ENCODE assay signal across 8 cellular contexts in the genomic region with DNA sequence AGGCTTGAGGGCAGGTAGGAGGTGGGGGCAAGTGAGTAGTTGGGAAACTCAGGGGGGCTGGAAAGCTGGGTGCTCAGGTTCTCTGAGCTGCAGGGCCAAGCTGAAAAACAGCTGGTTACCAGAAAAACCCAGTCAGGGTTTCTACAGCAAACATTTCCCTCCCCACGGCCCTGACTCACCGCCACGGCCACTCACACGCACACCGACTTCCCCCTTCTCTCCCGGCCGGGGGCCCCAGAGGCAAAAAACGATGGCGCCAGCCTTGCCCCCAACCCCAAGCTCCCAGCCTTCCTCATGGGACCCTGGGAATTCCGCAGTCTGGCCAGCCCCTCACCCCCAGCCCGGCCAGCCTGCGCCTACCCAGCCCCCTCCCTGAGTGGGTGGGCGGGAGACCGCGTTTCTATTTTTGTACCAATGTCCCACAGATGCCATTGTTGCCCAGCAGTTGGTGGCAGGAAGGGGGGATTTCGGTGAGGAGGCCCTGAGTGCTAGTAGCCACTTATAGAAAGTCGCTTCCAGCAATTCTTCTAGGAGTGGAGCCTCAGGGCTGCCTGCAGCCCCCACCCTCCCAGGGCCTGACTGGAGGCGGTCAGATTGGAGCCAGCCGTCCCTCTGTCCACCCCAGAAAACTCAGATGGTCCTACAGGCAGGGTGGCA. TPM values are rescaled to one million over a fixed set of nuclear protein-coding genes. Genes with fewer than 3 reads are reported as not detected.
DNase-seq lines count a peak whose midpoint lies in the region; ATAC-seq and TF ChIP-seq lines count a peak whose summit lies in the region.

No MANE protein-coding gene starts in this region.

- H3K9me3 ChIP-seq in IMR-90 (ENCODE audit: control insufficient read depth, insufficient read depth, low read length) (no peaks in the 10 kb centered on the region), adipocyte (ENCODE audit: control insufficient read depth, low read length) (no peaks in the 10 kb centered on the region)

- peak overlapping the region; percentile 88 for H2BK5ac ChIP-seq in IMR-90 (ENCODE audit: low read depth, low read length, poor library complexity, severe bottlenecking)

- peak overlapping the region; percentile 82 for H2AFZ ChIP-seq in IMR-90 (replicated peaks; ENCODE audit: low read length, poor library complexity)

- H3K36me3 ChIP-seq in IMR-90 (ENCODE audit: control insufficient read depth, insufficient read depth, low read length) (peaks cover 5% of the 10 kb centered on the region; the same call in 1 of the 2 replicates), adipocyte (ENCODE audit: control insufficient read depth, insufficient read depth, low read length, severe bottlenecking) (peaks cover 17% of the 10 kb centered on the region)

- H3K4me1 Mint-ChIP-seq in stimulated activated memory B cell treated with anti-CD40 and anti-IgM and Interleukin-4, amounts not matched to agents 10 μg/mL and 1 μg/mL and 100 μg/mL, for 72 hours, result peaks cover 29% of the 10 kb centered on the region

- H3K4me1 ChIP-seq in IMR-90 (ENCODE audit: control insufficient read depth, insufficient read depth, low read length) (peaks cover 38% of the 10 kb centered on the region), adipocyte (ENCODE audit: control insufficient read depth, insufficient read depth, low read length) (peaks cover 77% of the 10 kb centered on the region)

- CTCF ChIA-PET in IMR-90 (lab: Yijun Ruan, JAX), result no interaction called here

- peak overlapping the region; percentile 85 for H4K91ac ChIP-seq in IMR-90 (ENCODE audit: insufficient read depth, low read depth, low read length)

- no peak for TF ChIP-seq POLR2A in IMR-90 (IDR thresholded peaks at IDR 0.05; ENCODE audit: low read depth, low read length)

- peak overlapping the region; percentile 92 for H2BK20ac ChIP-seq in IMR-90 (ENCODE audit: low read depth, low read length)

- H3K4me2 ChIP-seq in IMR-90 (ENCODE audit: low read depth, low read length), result peak overlapping the region; percentile 66

- peak overlapping the region; percentile 98 for H2AK5ac ChIP-seq in IMR-90 (ENCODE audit: low read depth, low read length)

- H3K9ac ChIP-seq in IMR-90 (ENCODE audit: low read depth, low read length) (peak overlapping the region; percentile 65), adipocyte (ENCODE audit: low read length) (peak overlapping the region; percentile 94)

- intact Hi-C loops in IMR-90 (cut with micrococcal nuclease), result loop anchor here (5.0 kb wide), 1 partner anchor 81 kb away; a partner anchor contains a TSS

- POLR2A ChIA-PET in IMR-90 (lab: Charles Lee; ENCODE audit: unreplicated experiment), result interaction anchor here (0.6 kb wide), 1 partner anchor 572 kb away, joined by 3 read pairs; no protein-coding TSS in a partner anchor

- peak overlapping the region; percentile 88; the same call in 1 of the 3 replicates for H2BK15ac ChIP-seq in IMR-90 (ENCODE audit: low read depth, low read length)

- peak overlapping the region; percentile 96 for H2BK120ac ChIP-seq in IMR-90 (ENCODE audit: low read depth, low read length)

- peak overlapping the region; percentile 90 for H2AK9ac ChIP-seq in IMR-90 (replicated peaks; ENCODE audit: low read depth, low read length, poor library complexity)

- in situ Hi-C loops in IMR-90 (cut with MboI; ENCODE audit: low sequenced_read_pairs), result no loop called here

- H3K14ac ChIP-seq in IMR-90 (replicated peaks; ENCODE audit: low read depth, low read length), result peak overlapping the region; percentile 91

- H3K23ac ChIP-seq in IMR-90 (ENCODE audit: low read depth, low read length), result peak overlapping the region; percentile 95

- H4K20me1 ChIP-seq in IMR-90 (ENCODE audit: insufficient read depth, low read length), result no peaks in the 10 kb centered on the region; the same call in 1 of the 2 replicates

- H3K18ac ChIP-seq in IMR-90 (ENCODE audit: low read depth, low read length), result peak overlapping the region; percentile 85

- DNase-seq in IMR-90 (peak; percentile 81), adipocyte (ENCODE audit: low read depth) (peak; percentile 91), iris pigment epithelial cell (ENCODE audit: low read depth) (peak; percentile 79), NK-92 (lab: John Stamatoyannopoulos, UW; ENCODE audit: unreplicated experiment) (no peak), NCI-H524 treated with DMSO at 0.1 percent for 48 hours (lab: John Stamatoyannopoulos, UW) (no peak)

- peaks cover 33% of the 10 kb centered on the region for H3K9me1 ChIP-seq in IMR-90 (ENCODE audit: insufficient read depth, low read length)

- H4K8ac ChIP-seq in IMR-90 (ENCODE audit: low read depth in 2 of 2, low read length in 2 of 2), result peak overlapping the region; percentile 72 to 92

- peak; percentile 41 for ATAC-seq in IMR-90 (ENCODE audit: low read depth)
- ATAC-seq in stimulated activated memory B cell treated with anti-CD40 and anti-IgM and Interleukin-4, amounts not matched to agents 10 μg/mL and 1 μg/mL and 100 μg/mL, for 72 hours, result peak; percentile 74
- ATAC-seq in HG03045 (IDR thresholded peaks at IDR 0.05; ENCODE audit: unreplicated experiment), result no peak
- ATAC-seq in GM18873 (IDR thresholded peaks at IDR 0.05; ENCODE audit: low FRiP score, unreplicated experiment), result no peak

- no peaks in the 10 kb centered on the region for H3K36me3 Mint-ChIP-seq in stimulated activated memory B cell treated with anti-CD40 and anti-IgM and Interleukin-4, amounts not matched to agents 10 μg/mL and 1 μg/mL and 100 μg/mL, for 72 hours

- dilution Hi-C loops in IMR-90 (cut with HindIII; ENCODE audit: low sequenced_read_pairs, unreplicated experiment), result no loop called here

- H3K4ac ChIP-seq in IMR-90 (ENCODE audit: low read depth, low read length), result peak overlapping the region; percentile 90

- H3K79me1 ChIP-seq in IMR-90 (ENCODE audit: low read depth in 1 of 2, low read length in 2 of 2), result peaks cover 24 to 65% of the 10 kb centered on the region in 2 experiments

- H3K56ac ChIP-seq in IMR-90 (ENCODE audit: extremely low read depth, insufficient read depth, low read length), result peak overlapping the region; percentile 65

- TF ChIP-seq RAD21 in IMR-90 (IDR thresholded peaks at IDR 0.05; ENCODE audit: low read length), result no peak; the same call in 1 of the 2 replicates

- BruUV-seq in IMR-90 (replicated peaks; lab: Mats Ljungman, UMichigan), result no TSS peak

- no peak overlapping the region for H3K4me3 Mint-ChIP-seq in stimulated activated memory B cell treated with anti-CD40 and anti-IgM and Interleukin-4, amounts not matched to agents 10 μg/mL and 1 μg/mL and 100 μg/mL, for 72 hours

- H3K9me3 Mint-ChIP-seq in stimulated activated memory B cell treated with anti-CD40 and anti-IgM and Interleukin-4, amounts not matched to agents 10 μg/mL and 1 μg/mL and 100 μg/mL, for 72 hours, result no peaks in the 10 kb centered on the region

- H3K27me3 ChIP-seq in IMR-90 (ENCODE audit: control insufficient read depth, insufficient read depth, low read length) (no peaks in the 10 kb centered on the region), adipocyte (replicated peaks; ENCODE audit: control insufficient read depth, insufficient read depth, low read length) (no peaks in the 10 kb centered on the region)

- no peak overlapping the region for H3K4me3 ChIP-seq in IMR-90 (ENCODE audit: insufficient read depth, low read depth, low read length)
- H3K4me3 ChIP-seq in adipocyte (ENCODE audit: low read length), result peak overlapping the region; percentile 5

- TF ChIP-seq CTCF in IMR-90 (conservative IDR thresholded peaks at IDR 0.05; ENCODE audit: low read depth, low read length), result no peak

- H3K27ac Mint-ChIP-seq in stimulated activated memory B cell treated with anti-CD40 and anti-IgM and Interleukin-4, amounts not matched to agents 10 μg/mL and 1 μg/mL and 100 μg/mL, for 72 hours, result peak overlapping the region; percentile 75

- H4K5ac ChIP-seq in IMR-90 (ENCODE audit: low read depth, low read length), result peak overlapping the region; percentile 88

- peak overlapping the region; percentile 98 for H3K27ac ChIP-seq in IMR-90 (ENCODE audit: insufficient read depth, low read length)

- H3K27me3 Mint-ChIP-seq in stimulated activated memory B cell treated with anti-CD40 and anti-IgM and Interleukin-4, amounts not matched to agents 10 μg/mL and 1 μg/mL and 100 μg/mL, for 72 hours, result no peaks in the 10 kb centered on the region

- WGBS in IMR-90 (ENCODE audit: extremely low coverage in 2 of 2, insufficient read length in 1 of 2), 2 experiments, result 57% methylated on average over 2 of the region's 19 CpGs; no CpG with 5 or more reads in 1 of the 2 experiments

TF ChIP-seq in IMR-90, 13 proteins besides CTCF, POLR2A, EP300 and RAD21 (continues in another document):
- peak; percentile 25; the same call in 1 of the 2 replicates for TF ChIP-seq MAFK (IDR thresholded peaks at IDR 0.05; ENCODE audit: low read depth, low read length)
- TF ChIP-seq CHD1 (IDR thresholded peaks at IDR 0.05; ENCODE audit: low read depth, low read length), result no peak
- no peak for TF ChIP-seq RCOR1 (IDR thresholded peaks at IDR 0.05; ENCODE audit: insufficient replicate concordance, low read length)

RNA-seq across cellular contexts. Expression of a gene that starts 18.4 kb away (rescaled TPM):
- total RNA-seq in IMR-90 (2012; rRNA removed), result 3.6 and 4.2 TPM in 2 replicates
- 73.9 and 83.3 TPM in 2 replicates for polyA plus RNA-seq in IMR-90 (2012; rRNA removed)
- 39.1 and 101 TPM in 2 replicates for polyA plus RNA-seq in IMR-90 (2012; cell fraction: cytosol; rRNA removed)
- 36.4 and 102 TPM in 2 replicates for polyA plus RNA-seq in IMR-90 (2012; cell fraction: nucleus; rRNA removed; ENCODE audit: low replicate concordance)

RNA-seq across cellular contexts. Expression of a gene that starts 33.4 kb away (rescaled TPM):
- 43.9 and 45.5 TPM in 2 replicates for total RNA-seq in IMR-90 (2012; rRNA removed)
- polyA plus RNA-seq in IMR-90 (2012; rRNA removed), result 71.5 and 75.7 TPM in 2 replicates
- polyA plus RNA-seq in IMR-90 (2012; cell fraction: cytosol; rRNA removed), result 39.9 and 56.3 TPM in 2 replicates
- 94.7 and 201 TPM in 2 replicates for polyA plus RNA-seq in IMR-90 (2012; cell fraction: nucleus; rRNA removed; ENCODE audit: low replicate concordance)

RNA-seq across cellular contexts. Expression of a gene that starts 41.4 kb away (rescaled TPM):
- total RNA-seq in IMR-90 (2012; rRNA removed), result 44.8 and 51.4 TPM in 2 replicates
- 119 and 126 TPM in 2 replicates for polyA plus RNA-seq in IMR-90 (2012; rRNA removed)
- 146 and 387 TPM in 2 replicates for polyA plus RNA-seq in IMR-90 (2012; cell fraction: cytosol; rRNA removed)
- 158 and 207 TPM in 2 replicates for polyA plus RNA-seq in IMR-90 (2012; cell fraction: nucleus; rRNA removed; ENCODE audit: low replicate concordance)

RNA-seq across cellular contexts. Expression of a gene that starts 50.2 kb away (rescaled TPM):
- 28.9 and 30.3 TPM in 2 replicates for total RNA-seq in IMR-90 (2012; rRNA removed)
- polyA plus RNA-seq in IMR-90 (2012; rRNA removed), result 49.9 and 52.1 TPM in 2 replicates
- polyA plus RNA-seq in IMR-90 (2012; cell fraction: cytosol; rRNA removed), result 34.4 and 54.3 TPM in 2 replicates
- 140 and 177 TPM in 2 replicates for polyA plus RNA-seq in IMR-90 (2012; cell fraction: nucleus; rRNA removed; ENCODE audit: low replicate concordance)

RNA-seq across cellular contexts. Expression of a gene that starts 57.6 kb away (rescaled TPM):
- under 0.01 and 0.28 TPM in 2 replicates for total RNA-seq in IMR-90 (2012; rRNA removed)
- polyA plus RNA-seq in IMR-90 (2012; rRNA removed), result 0.22 and 0.24 TPM in 2 replicates
- polyA plus RNA-seq in IMR-90 (2012; cell fraction: cytosol; rRNA removed), result 0.06 and 0.38 TPM in 2 replicates
- 0.05 and 0.29 TPM in 2 replicates for polyA plus RNA-seq in IMR-90 (2012; cell fraction: nucleus; rRNA removed; ENCODE audit: low replicate concordance)

Comparison
In these comparisons a context has a peak if more than half of its experiments do, and no peak if none do; other contexts are left out.
1. ATAC-seq: peak in IMR-90 (single experiment) and stimulated activated memory B cell treated with anti-CD40 and anti-IgM and Interleukin-4, amounts not matched to agents 10 μg/mL and 1 μg/mL and 100 μg/mL, for 72 hours (single experiment); none in HG03045 (single experiment) and GM18873 (single experiment).
2. DNase-seq: peak in IMR-90 (single experiment), adipocyte (single experiment) and iris pigment epithelial cell (single experiment); none in NK-92 (single experiment) and NCI-H524 treated with DMSO at 0.1 percent for 48 hours (single experiment).